In genomic region chr7:140697447-140698143, GRCh38 we compare ENCODE assay signal across 9 cellular contexts. TPM values are rescaled to one million over a fixed set of nuclear protein-coding genes. Genes with fewer than 3 reads are reported as not detected.
DNase-seq lines count a peak whose midpoint lies in the region; ATAC-seq and TF ChIP-seq lines count a peak whose summit lies in the region.
"Had no signal": no experiment of that assay in that cellular context is flagged by ENCODE, and none has a peak within 500 bp of the region (broad histone marks: within the 10 kb centered on the region; RNA-seq: fewer than 3 reads in every experiment).

No MANE protein-coding gene starts in this region.

- peak overlapping the region; percentile 88 for H2AFZ ChIP-seq in SK-N-SH (ENCODE audit: low read depth)

- WGBS in SK-N-SH (ENCODE audit: low lambda C conversion rate) = 26% methylated on average over 24 of the region's 24 CpGs

- ATAC-seq in GM19397 (IDR thresholded peaks at IDR 0.05; ENCODE audit: unreplicated experiment) (no peak), HG02798 (IDR thresholded peaks at IDR 0.05; ENCODE audit: poor library complexity, unreplicated experiment) (no peak)

- DNase-seq in GM03348 (ENCODE audit: low spot score) (peak; percentile 79), SK-N-SH (no peak), fibroblast of the aortic adventitia (ENCODE audit: low read depth) (peak; percentile 41), DMS79 treated with DMSO at 0.1 percent for 48 hours (lab: John Stamatoyannopoulos, UW) (no peak), RPMI8226 (no peak)

- peaks cover 3% of the 10 kb centered on the region for H3F3A ChIP-seq in SK-N-SH (replicated peaks; ENCODE audit: insufficient read depth)

- no peaks in the 10 kb centered on the region for H3K27me3 ChIP-seq in SK-N-SH (ENCODE audit: insufficient read depth)
- no peaks in the 10 kb centered on the region for H3K27me3 ChIP-seq in rectal smooth muscle tissue (ENCODE audit: control insufficient read depth, insufficient read depth, low read length)

- no peaks in the 10 kb centered on the region for H3K9me3 ChIP-seq in SK-N-SH

- H3K9ac ChIP-seq in SK-N-SH = peak overlapping the region; percentile 85
- peak overlapping the region; percentile 86 for H3K9ac ChIP-seq in rectal smooth muscle tissue (ENCODE audit: low read length)

- peaks cover 4% of the 10 kb centered on the region for H4K20me1 ChIP-seq in SK-N-SH (ENCODE audit: insufficient read depth)

- TF ChIP-seq EP300 in SK-N-SH (IDR thresholded peaks at IDR 0.05; ENCODE audit: borderline replicate concordance in 1 of 2, low read depth in 1 of 2, low read length in 1 of 2) = no peak

- CTCF ChIA-PET in SK-N-SH (lab: Yijun Ruan, JAX) = interaction anchor here (0.6 to 1.9 kb wide), 6 partner anchors 9 to 227 kb away, joined by 3 to 7 read pairs (median 4); partner anchors contain the start of gene BRAF

- H3K4me1 ChIP-seq in SK-N-SH (ENCODE audit: control insufficient read depth in 1 of 2, insufficient read depth in 2 of 2, low read depth in 1 of 2, low read length in 1 of 2) (peaks cover 15 to 18% of the 10 kb centered on the region in 2 experiments; a peak in 3 of 4 replicates), rectal smooth muscle tissue (ENCODE audit: control insufficient read depth, insufficient read depth, low read length) (peaks cover 13% of the 10 kb centered on the region)

- no peak for TF ChIP-seq RAD21 in SK-N-SH (IDR thresholded peaks at IDR 0.05; ENCODE audit: low read length)

- no peaks in the 10 kb centered on the region for H3K9me2 ChIP-seq in SK-N-SH

- H3K4me2 ChIP-seq in SK-N-SH = peak overlapping the region; percentile 89

- peak overlapping the region; percentile 87 to 94 for H3K27ac ChIP-seq in SK-N-SH (ENCODE audit: low read depth in 2 of 2, low read length in 1 of 2)
- peak overlapping the region; percentile 98 for H3K27ac ChIP-seq in rectal smooth muscle tissue (ENCODE audit: low read depth, low read length)

- peaks cover 54% of the 10 kb centered on the region for H3K79me2 ChIP-seq in SK-N-SH (ENCODE audit: insufficient read depth)

- H3K4me3 ChIP-seq in SK-N-SH (ENCODE audit: low read depth in 2 of 2, low read length in 1 of 2) (peak overlapping the region; percentile 79 to 95), fibroblast of the aortic adventitia (ENCODE audit: low read depth, low read length) (peak overlapping the region; percentile 99), rectal smooth muscle tissue (ENCODE audit: low read length) (peak overlapping the region; percentile 85)

- TF ChIP-seq CTCF in SK-N-SH (IDR thresholded peaks at IDR 0.05) = no peak
- no peak for TF ChIP-seq CTCF in fibroblast of the aortic adventitia (IDR thresholded peaks at IDR 0.05; ENCODE audit: insufficient read depth, low read length)

- POLR2A ChIA-PET in SK-N-SH (lab: Yijun Ruan, JAX) = interaction anchor here (1.0 kb wide), 1 partner anchor 317 kb away, joined by 4 read pairs; the partner anchor contains the start of gene MRPS33

- H3K36me3 ChIP-seq in SK-N-SH (replicated peaks in 1 of 2; ENCODE audit: control insufficient read depth in 1 of 2, insufficient read depth in 2 of 2, low read length in 1 of 2) = peaks cover 3 to 12% of the 10 kb centered on the region in 2 experiments
- no peaks in the 10 kb centered on the region for H3K36me3 ChIP-seq in rectal smooth muscle tissue (ENCODE audit: control insufficient read depth, insufficient read depth, low read length)

TF ChIP-seq in SK-N-SH, 30 proteins besides CTCF, POLR2A, EP300 and RAD21:
- no peak for TF ChIP-seq MEF2A (IDR thresholded peaks at IDR 0.05; ENCODE audit: borderline replicate concordance, low read depth)
- no peak for TF ChIP-seq MAX (IDR thresholded peaks at IDR 0.05; ENCODE audit: low read depth)
- 0 out of 2 replicates have a peak, but pooled peaks have one; percentile 5 for TF ChIP-seq TAF1 (IDR thresholded peaks at IDR 0.05; ENCODE audit: borderline replicate concordance, low read depth, low read length)
- peak; percentile 10; the same call in 1 of the 2 replicates for TF ChIP-seq MXI1 (IDR thresholded peaks at IDR 0.05; ENCODE audit: low read depth, low read length)

RNA-seq across cellular contexts. Expression of gene NDUFB2, which starts 1.1 kb away (rescaled TPM):
- polyA plus RNA-seq in SK-N-SH (2012; rRNA removed) = 1,154 and 1,214 TPM in 2 replicates
- polyA plus RNA-seq in SK-N-SH (2012; cell fraction: cytosol; rRNA removed) = 908 and 1,048 TPM in 2 replicates
- polyA plus RNA-seq in SK-N-SH (2012; cell fraction: nucleus; rRNA removed) = 281 and 458 TPM in 2 replicates
- total RNA-seq in fibroblast of the aortic adventitia (ENCODE audit: low replicate concordance) = 89.5 and 161 TPM in 2 replicates

RNA-seq across cellular contexts. Expression of gene ADCK2, which starts 24.9 kb away (rescaled TPM):
- polyA plus RNA-seq in SK-N-SH (2012; rRNA removed) = 17.7 and 19.0 TPM in 2 replicates
- polyA plus RNA-seq in SK-N-SH (2012; cell fraction: cytosol; rRNA removed) = 11.9 and 15.3 TPM in 2 replicates
- polyA plus RNA-seq in SK-N-SH (2012; cell fraction: nucleus; rRNA removed) = 9.5 and 11.5 TPM in 2 replicates
- total RNA-seq in fibroblast of the aortic adventitia (ENCODE audit: low replicate concordance) = 14.1 and 20.5 TPM in 2 replicates

RNA-seq across cellular contexts. Expression of gene DENND2A, which starts 57.0 kb away (rescaled TPM):
- 2.1 and 3.5 TPM in 2 replicates for polyA plus RNA-seq in SK-N-SH (2012; rRNA removed)
- 1.5 and 2.8 TPM in 2 replicates for polyA plus RNA-seq in SK-N-SH (2012; cell fraction: cytosol; rRNA removed)
- 3.5 and 4.4 TPM in 2 replicates for polyA plus RNA-seq in SK-N-SH (2012; cell fraction: nucleus; rRNA removed)
- 10.8 and 17.7 TPM in 2 replicates for total RNA-seq in fibroblast of the aortic adventitia (ENCODE audit: low replicate concordance)
- total RNA-seq: LHCN-M2 had no signal

Comparison
In these comparisons a context has a peak if more than half of its experiments do, and no peak if none do; other contexts are left out.
1. DNase-seq: peak in GM03348 (single experiment) and fibroblast of the aortic adventitia (single experiment); none in SK-N-SH (single experiment), DMS79 treated with DMSO at 0.1 percent for 48 hours (single experiment) and RPMI8226 (single experiment).
2. Peak in every context shown above with its lines, with median percentiles within 50 percentile points of each other: H3K4me3 ChIP-seq.